Comparison of ENCODE assay signal across 8 cellular contexts in genomic region chr10:74738985-74739567, GRCh38.
DNase-seq lines count a peak whose midpoint lies in the region; ATAC-seq and TF ChIP-seq lines count a peak whose summit lies in the region.

No MANE protein-coding gene starts in this region.

- H3K79me2 ChIP-seq in HCT116 (ENCODE audit: insufficient read depth, low read length) = no peaks in the 10 kb centered on the region

- DNase-seq in activated CD4-positive, alpha-beta T cell treated with anti-CD3 and anti-CD28 coated beads for 36 hours = peak; percentile 32
- DNase-seq in activated CD4-positive, alpha-beta T cell treated with anti-CD3 and anti-CD28 coated beads, Interleukin-2, amount 50 U/mL, for 1 hour = no peak
- no peak for DNase-seq in HCT116 (ENCODE audit: low read depth, low spot score)
- peak; percentile 95 for DNase-seq in MV-4-11 (lab: John Stamatoyannopoulos, UW)
- no peak for DNase-seq in central memory CD8-positive, alpha-beta T cell (ENCODE audit: low spot score in 2 of 2)
- DNase-seq in epidermal melanocyte (ENCODE audit: insufficient read length, low spot score) = no peak
- DNase-seq in activated effector memory CD4-positive, alpha-beta T cell treated with Interleukin-2 at 50 U/mL for 16 hours = no peak

- H3K4me1 ChIP-seq in HCT116 (ENCODE audit: control insufficient read depth in 1 of 2, insufficient read depth in 2 of 2, low read length in 2 of 2) (no peaks in the 10 kb centered on the region), neutrophil (ENCODE audit: control insufficient read depth in 1 of 2, insufficient read depth in 1 of 2, low read depth in 1 of 2, low read length in 1 of 2) (peaks cover 20 to 21% of the 10 kb centered on the region in 2 experiments)

- H3K36me3 ChIP-seq in HCT116 (ENCODE audit: control insufficient read depth in 1 of 2, insufficient read depth in 2 of 2, low read length in 2 of 2) = no peaks in the 10 kb centered on the region
- H3K36me3 ChIP-seq in neutrophil = no peaks in the 10 kb centered on the region

- H3K36me3 Mint-ChIP-seq in activated CD4-positive, alpha-beta T cell treated with anti-CD3 and anti-CD28 coated beads for 36 hours (ENCODE audit: low read depth) = no peaks in the 10 kb centered on the region
- peaks cover 1% of the 10 kb centered on the region for H3K36me3 Mint-ChIP-seq in central memory CD8-positive, alpha-beta T cell (ENCODE audit: insufficient read depth)

- TF ChIP-seq POLR2A in HCT116 (IDR thresholded peaks at IDR 0.05; ENCODE audit: borderline replicate concordance, extremely low read depth, insufficient read depth, insufficient read length) = no peak

- TF ChIP-seq CTCF in HCT116 (IDR thresholded peaks at IDR 0.05 in 2 of 3, conservative IDR thresholded peaks at IDR 0.05 in 1 of 3; ENCODE audit: borderline replicate concordance in 1 of 3, insufficient read depth in 1 of 3, low read depth in 2 of 3, low read length in 2 of 3) (peak; percentile 10 to 29 (median 14); a peak in 2 of 6 replicates), neutrophil (IDR thresholded peaks at IDR 0.05) (no peak)

- no peaks in the 10 kb centered on the region for H3K9me3 Mint-ChIP-seq in activated CD4-positive, alpha-beta T cell treated with anti-CD3 and anti-CD28 coated beads for 36 hours (ENCODE audit: low read depth)
- no peaks in the 10 kb centered on the region for H3K9me3 Mint-ChIP-seq in central memory CD8-positive, alpha-beta T cell

- no peak overlapping the region for H3K4me2 ChIP-seq in HCT116 (ENCODE audit: low read length)

- no peak overlapping the region for H2AFZ ChIP-seq in HCT116 (ENCODE audit: low read depth, low read length, poor library complexity, severe bottlenecking)

- peak overlapping the region; percentile 76 for H3K27ac Mint-ChIP-seq in activated CD4-positive, alpha-beta T cell treated with anti-CD3 and anti-CD28 coated beads for 36 hours
- H3K27ac Mint-ChIP-seq in central memory CD8-positive, alpha-beta T cell (ENCODE audit: low read depth) = peak overlapping the region; percentile 82

- no TSS peak for BruUV-seq in HCT116 (replicated peaks; lab: Mats Ljungman, UMichigan)

- TF ChIP-seq RAD21 in HCT116 (IDR thresholded peaks at IDR 0.05; ENCODE audit: low read depth) = peak; percentile 43; the same call in 1 of the 2 replicates

- H3K27me3 ChIP-seq in HCT116 (ENCODE audit: insufficient read depth, low read length) = no peaks in the 10 kb centered on the region
- H3K27me3 ChIP-seq in neutrophil = no peaks in the 10 kb centered on the region

- H3K4me3 ChIP-seq in HCT116 (replicated peaks in 1 of 2; ENCODE audit: low read depth in 1 of 2, low read length in 2 of 2) (no peak overlapping the region), neutrophil (ENCODE audit: low read depth in 1 of 2, low read length in 1 of 2) (no peak overlapping the region)

- no peak overlapping the region for H3K9ac ChIP-seq in HCT116 (ENCODE audit: low read length)

- ATAC-seq in activated CD4-positive, alpha-beta T cell treated with anti-CD3 and anti-CD28 coated beads for 36 hours = peak; percentile 65
- no peak for ATAC-seq in HCT116
- peak; percentile 60 for ATAC-seq in central memory CD8-positive, alpha-beta T cell (replicated peaks; ENCODE audit: extremely low read depth, poor library complexity, severe bottlenecking)

- POLR2A ChIA-PET in activated CD4-positive, alpha-beta T cell treated with anti-CD3 and anti-CD28 coated beads for 36 hours (lab: Charles Lee) = no interaction called here
- POLR2A ChIA-PET in HCT116 (lab: Charles Lee) = no interaction called here

- CTCF ChIA-PET in activated CD4-positive, alpha-beta T cell treated with anti-CD3 and anti-CD28 coated beads for 36 hours (lab: Charles Lee) = interaction anchor here (0.6 to 1.9 kb wide), 8 partner anchors 12 to 359 kb away, joined by 3 to 6 read pairs (median 4); no protein-coding TSS in a partner anchor
- CTCF ChIA-PET in HCT116 (lab: Charles Lee) = interaction anchor here (1.1 kb wide), 1 partner anchor 496 kb away, joined by 3 read pairs; the partner anchor contains the start of gene COMTD1

- H3K9me3 ChIP-seq in HCT116 (ENCODE audit: control insufficient read depth in 1 of 2, insufficient read depth in 1 of 2, low read depth in 1 of 2, low read length in 2 of 2) (no peaks in the 10 kb centered on the region), neutrophil (no peaks in the 10 kb centered on the region)

- RAD21 ChIA-PET in HCT116 (lab: Charles Lee; ENCODE audit: low non-redundant PET in 1 of 2, low total read pairs in 2 of 2, uncharacterized antibody in 2 of 2, unreplicated experiment in 2 of 2) = no interaction called here

- no peaks in the 10 kb centered on the region for H3K9me2 ChIP-seq in HCT116 (ENCODE audit: insufficient read depth)

- H3K4me3 Mint-ChIP-seq in activated CD4-positive, alpha-beta T cell treated with anti-CD3 and anti-CD28 coated beads for 36 hours = no peak overlapping the region
- peak overlapping the region; percentile 50 for H3K4me3 Mint-ChIP-seq in central memory CD8-positive, alpha-beta T cell

- intact Hi-C loops in activated CD4-positive, alpha-beta T cell treated with anti-CD3 and anti-CD28 coated beads for 36 hours (cut with DNase I, micrococcal nuclease) = loop anchor here (1.0 to 10.0 kb wide), 5 partner anchors 280 to 477 kb away; no protein-coding TSS in a partner anchor
- intact Hi-C loops in HCT116 (cut with micrococcal nuclease) = no loop called here

- no peaks in the 10 kb centered on the region for H3K27me3 Mint-ChIP-seq in activated CD4-positive, alpha-beta T cell treated with anti-CD3 and anti-CD28 coated beads for 36 hours
- H3K27me3 Mint-ChIP-seq in central memory CD8-positive, alpha-beta T cell = no peaks in the 10 kb centered on the region

- H3K27ac ChIP-seq in HCT116 (ENCODE audit: low read depth, low read length) = no peak overlapping the region
- H3K27ac ChIP-seq in neutrophil = peak overlapping the region; percentile 37

- no peaks in the 10 kb centered on the region for H4K20me1 ChIP-seq in HCT116 (ENCODE audit: insufficient read depth)

- H3K4me1 Mint-ChIP-seq in activated CD4-positive, alpha-beta T cell treated with anti-CD3 and anti-CD28 coated beads for 36 hours = peaks cover 15% of the 10 kb centered on the region
- H3K4me1 Mint-ChIP-seq in central memory CD8-positive, alpha-beta T cell = peaks cover 18% of the 10 kb centered on the region

TF ChIP-seq in HCT116, 20 proteins besides CTCF, POLR2A, EP300 and RAD21 (continues in another document):
- TF ChIP-seq MAX (IDR thresholded peaks at IDR 0.05) (no peak), FOSL1 (IDR thresholded peaks at IDR 0.05; ENCODE audit: low read depth) (no peak), ZNF274 (IDR thresholded peaks at IDR 0.05; ENCODE audit: low read depth, low read length) (no peak), SRF (IDR thresholded peaks at IDR 0.05; ENCODE audit: low read depth) (no peak), POLR2AphosphoS5 (IDR thresholded peaks at IDR 0.05; ENCODE audit: low read depth, low read length) (no peak), TCF7L2 (IDR thresholded peaks at IDR 0.05; ENCODE audit: borderline replicate concordance, extremely low read depth, insufficient read depth, insufficient read length) (no peak), EGR1 (IDR thresholded peaks at IDR 0.05; ENCODE audit: low read depth) (no peak), SIN3A (IDR thresholded peaks at IDR 0.05; ENCODE audit: low read depth) (no peak), YY1 (IDR thresholded peaks at IDR 0.05; ENCODE audit: extremely low read depth, insufficient replicate concordance, low read depth, low read length) (no peak), SP1 (IDR thresholded peaks at IDR 0.05; ENCODE audit: low read depth) (no peak), EZH2phosphoT487 (IDR thresholded peaks at IDR 0.05; ENCODE audit: borderline replicate concordance) (no peak), ELF1 (IDR thresholded peaks at IDR 0.05; ENCODE audit: borderline replicate concordance, low read depth) (no peak), ZBTB33 (IDR thresholded peaks at IDR 0.05; ENCODE audit: extremely low read depth, insufficient replicate concordance, low read length) (no peak)

Comparison
In these comparisons a context has a peak if more than half of its experiments do, and no peak if none do; other contexts are left out.
1. DNase-seq: peak in activated CD4-positive, alpha-beta T cell treated with anti-CD3 and anti-CD28 coated beads for 36 hours (single experiment) and MV-4-11 (single experiment); none in activated CD4-positive, alpha-beta T cell treated with anti-CD3 and anti-CD28 coated beads, Interleukin-2, amount 50 U/mL, for 1 hour (single experiment), HCT116 (single experiment), central memory CD8-positive, alpha-beta T cell (0 of 2), epidermal melanocyte (single experiment) and activated effector memory CD4-positive, alpha-beta T cell treated with Interleukin-2 at 50 U/mL for 16 hours (single experiment).